ENCODE assay signal across 13 cellular contexts in genomic region chr3:138465927-138466326, GRCh38. TPM values are rescaled to one million over a fixed set of nuclear protein-coding genes. Genes with fewer than 3 reads are reported as not detected.
"Had no signal": no experiment of that assay in that cellular context is flagged by ENCODE, and none has a peak within 500 bp of the region (broad histone marks: within the 10 kb centered on the region; RNA-seq: fewer than 3 reads in every experiment).

No MANE protein-coding gene starts in this region.

- H3K4me3 ChIP-seq: prostate gland, transverse colon had no signal

- ATAC-seq: natural killer cell treated with Interleukin-12 subunit alpha and Interleukin-12 subunit beta and Interleukin-15 and Interleukin-18, amount 100 ng/mL, for 72 hours; sciatic nerve; stimulated activated naive B cell treated with anti-CD40 and anti-IgM and Interleukin-4, amounts not matched to agents 10 μg/mL and 1 μg/mL and 100 μg/mL, for 72 hours had no signal

- DNase-seq: activated CD4-positive, alpha-beta T cell treated with anti-CD3 and anti-CD28 coated beads, Interleukin-2, amount 50 U/mL, for 1 hour; activated T-cell treated with anti-CD3 and anti-CD28 coated beads for 4 hours; amniotic stem cell; glutamatergic neuron; immature natural killer cell; nucleus accumbens; stimulated activated CD4-positive, alpha-beta T cell treated with anti-CD3 and anti-CD28 coated beads, Interleukin-2, amount 100 ng/mL, for 24 hours; stimulated activated naive B cell treated with anti-CD40 and anti-IgM and Interleukin-4, amounts not matched to agents 10 μg/mL and 1 μg/mL and 100 μg/mL, for 72 hours; substantia nigra; transverse colon had no signal

- H3K4me1 ChIP-seq: prostate gland had no signal

- H3K27ac ChIP-seq: prostate gland, transverse colon had no signal

- H3K9me3 ChIP-seq: prostate gland, transverse colon had no signal

- H3K27me3 ChIP-seq: transverse colon had no signal

- H3K36me3 ChIP-seq: prostate gland, transverse colon had no signal

RNA-seq across cellular contexts. Expression of gene ESYT3, which starts 31.5 kb away (rescaled TPM):
- total RNA-seq: natural killer cell treated with Interleukin-12 subunit alpha and Interleukin-12 subunit beta and Interleukin-15 and Interleukin-18, amount 100 ng/mL, for 72 hours had no signal
